1 cellular context compared by ENCODE assay signal in the genomic region with DNA sequence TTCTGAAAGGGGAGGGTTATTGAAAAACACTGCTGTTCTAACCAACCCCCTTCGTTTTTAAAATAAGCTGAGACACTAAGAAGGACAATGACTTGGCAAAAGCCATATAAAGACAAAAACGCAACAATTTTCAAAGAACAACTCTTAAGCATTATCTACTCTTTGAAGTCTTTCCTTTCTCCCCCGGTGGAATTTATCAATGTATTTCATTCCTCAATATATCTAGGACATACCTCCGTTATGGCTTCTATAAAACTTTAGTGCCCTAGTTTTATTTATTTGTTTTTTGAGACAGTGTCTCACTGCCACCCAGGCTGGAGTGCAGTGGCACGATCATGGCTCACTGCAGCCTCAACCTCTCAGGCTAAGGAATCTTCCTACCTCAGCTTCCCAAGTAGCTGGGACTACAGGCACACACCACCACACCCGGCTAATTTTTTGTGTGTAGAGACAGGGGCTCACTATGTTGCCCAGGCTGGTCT.
TF ChIP-seq lines count a peak whose summit lies in the region.

No MANE protein-coding gene starts in this region.

TF ChIP-seq in IMR-90, 13 proteins besides CTCF, POLR2A, EP300 and RAD21:
- TF ChIP-seq MAZ (IDR thresholded peaks at IDR 0.05; ENCODE audit: borderline replicate concordance, low read depth, low read length) (no peak), NFE2L2 (IDR thresholded peaks at IDR 0.05; ENCODE audit: low read depth, low read length) (peak; percentile 52; the same call in 1 of the 2 replicates)
